In the genomic region with DNA sequence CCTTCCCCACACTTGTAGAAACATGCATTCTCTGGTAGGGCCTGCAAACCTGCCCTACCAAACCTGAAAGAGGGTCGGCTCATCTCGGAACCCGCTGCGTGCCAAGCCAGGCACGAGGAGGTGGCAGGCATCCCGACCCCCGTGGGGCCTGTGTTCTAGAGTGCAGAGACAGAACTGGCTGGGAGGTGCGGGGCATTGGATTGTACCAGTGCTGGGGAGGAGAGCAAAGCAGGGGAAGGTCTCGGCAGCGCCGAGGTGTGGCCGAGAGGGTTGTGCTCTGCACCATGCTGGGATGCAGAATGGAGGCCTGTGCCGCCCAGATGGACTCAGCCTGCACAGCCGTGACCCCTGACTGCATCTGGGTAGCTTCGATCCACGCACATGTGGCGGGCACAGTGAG, we compare ENCODE assay signal across 1 cellular context.
TF ChIP-seq lines count a peak whose summit lies in the region.

No MANE protein-coding gene starts in this region.

TF ChIP-seq in GM12878, 131 proteins besides CTCF, POLR2A, EP300 and RAD21:
- TF ChIP-seq MYB (IDR thresholded peaks at IDR 0.05; ENCODE audit: borderline replicate concordance, low read depth, low read length) (no peak), KLF5 (IDR thresholded peaks at IDR 0.05; ENCODE audit: partially characterized antibody) (no peak), GATAD2B (conservative IDR thresholded peaks at IDR 0.05; ENCODE audit: low read depth) (no peak), ZBED1 (IDR thresholded peaks at IDR 0.05; ENCODE audit: borderline replicate concordance) (no peak), HDAC2 (IDR thresholded peaks at IDR 0.05) (no peak), POLR2AphosphoS5 (IDR thresholded peaks at IDR 0.05; ENCODE audit: low read length) (no peak), ESRRA (IDR thresholded peaks at IDR 0.05; ENCODE audit: low read length) (no peak), SMAD1 (IDR thresholded peaks at IDR 0.05; ENCODE audit: low read depth, partially characterized antibody) (no peak), LARP7 (IDR thresholded peaks at IDR 0.05) (no peak), ETV6 (conservative IDR thresholded peaks at IDR 0.05 in 1 of 2, IDR thresholded peaks at IDR 0.05 in 1 of 2; ENCODE audit: borderline replicate concordance in 1 of 2, low read depth in 1 of 2) (no peak), NR2C2 (IDR thresholded peaks at IDR 0.05; ENCODE audit: borderline replicate concordance, control insufficient read depth, insufficient read length, low read depth) (no peak), ATF7 (IDR thresholded peaks at IDR 0.05; ENCODE audit: low read depth) (no peak), BRCA1 (IDR thresholded peaks at IDR 0.05; ENCODE audit: low read depth, low read length) (no peak)
- TF ChIP-seq, protein P1, sequence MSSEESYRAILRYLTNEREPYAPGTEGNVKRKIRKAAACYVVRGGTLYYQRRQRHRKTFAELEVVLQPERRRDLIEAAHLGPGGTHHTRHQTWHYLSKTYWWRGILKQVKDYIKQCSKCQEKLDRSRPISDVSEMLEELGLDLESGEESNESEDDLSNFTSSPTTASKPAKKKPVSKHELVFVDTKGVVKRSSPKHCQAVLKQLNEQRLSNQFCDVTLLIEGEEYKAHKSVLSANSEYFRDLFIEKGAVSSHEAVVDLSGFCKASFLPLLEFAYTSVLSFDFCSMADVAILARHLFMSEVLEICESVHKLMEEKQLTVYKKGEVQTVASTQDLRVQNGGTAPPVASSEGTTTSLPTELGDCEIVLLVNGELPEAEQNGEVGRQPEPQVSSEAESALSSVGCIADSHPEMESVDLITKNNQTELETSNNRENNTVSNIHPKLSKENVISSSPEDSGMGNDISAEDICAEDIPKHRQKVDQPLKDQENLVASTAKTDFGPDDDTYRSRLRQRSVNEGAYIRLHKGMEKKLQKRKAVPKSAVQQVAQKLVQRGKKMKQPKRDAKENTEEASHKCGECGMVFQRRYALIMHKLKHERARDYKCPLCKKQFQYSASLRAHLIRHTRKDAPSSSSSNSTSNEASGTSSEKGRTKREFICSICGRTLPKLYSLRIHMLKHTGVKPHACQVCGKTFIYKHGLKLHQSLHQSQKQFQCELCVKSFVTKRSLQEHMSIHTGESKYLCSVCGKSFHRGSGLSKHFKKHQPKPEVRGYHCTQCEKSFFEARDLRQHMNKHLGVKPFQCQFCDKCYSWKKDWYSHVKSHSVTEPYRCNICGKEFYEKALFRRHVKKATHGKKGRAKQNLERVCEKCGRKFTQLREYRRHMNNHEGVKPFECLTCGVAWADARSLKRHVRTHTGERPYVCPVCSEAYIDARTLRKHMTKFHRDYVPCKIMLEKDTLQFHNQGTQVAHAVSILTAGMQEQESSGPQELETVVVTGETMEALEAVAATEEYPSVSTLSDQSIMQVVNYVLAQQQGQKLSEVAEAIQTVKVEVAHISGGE (CRISPR knock-in tag; IDR thresholded peaks at IDR 0.05) = no peak
- TF ChIP-seq, protein P2, sequence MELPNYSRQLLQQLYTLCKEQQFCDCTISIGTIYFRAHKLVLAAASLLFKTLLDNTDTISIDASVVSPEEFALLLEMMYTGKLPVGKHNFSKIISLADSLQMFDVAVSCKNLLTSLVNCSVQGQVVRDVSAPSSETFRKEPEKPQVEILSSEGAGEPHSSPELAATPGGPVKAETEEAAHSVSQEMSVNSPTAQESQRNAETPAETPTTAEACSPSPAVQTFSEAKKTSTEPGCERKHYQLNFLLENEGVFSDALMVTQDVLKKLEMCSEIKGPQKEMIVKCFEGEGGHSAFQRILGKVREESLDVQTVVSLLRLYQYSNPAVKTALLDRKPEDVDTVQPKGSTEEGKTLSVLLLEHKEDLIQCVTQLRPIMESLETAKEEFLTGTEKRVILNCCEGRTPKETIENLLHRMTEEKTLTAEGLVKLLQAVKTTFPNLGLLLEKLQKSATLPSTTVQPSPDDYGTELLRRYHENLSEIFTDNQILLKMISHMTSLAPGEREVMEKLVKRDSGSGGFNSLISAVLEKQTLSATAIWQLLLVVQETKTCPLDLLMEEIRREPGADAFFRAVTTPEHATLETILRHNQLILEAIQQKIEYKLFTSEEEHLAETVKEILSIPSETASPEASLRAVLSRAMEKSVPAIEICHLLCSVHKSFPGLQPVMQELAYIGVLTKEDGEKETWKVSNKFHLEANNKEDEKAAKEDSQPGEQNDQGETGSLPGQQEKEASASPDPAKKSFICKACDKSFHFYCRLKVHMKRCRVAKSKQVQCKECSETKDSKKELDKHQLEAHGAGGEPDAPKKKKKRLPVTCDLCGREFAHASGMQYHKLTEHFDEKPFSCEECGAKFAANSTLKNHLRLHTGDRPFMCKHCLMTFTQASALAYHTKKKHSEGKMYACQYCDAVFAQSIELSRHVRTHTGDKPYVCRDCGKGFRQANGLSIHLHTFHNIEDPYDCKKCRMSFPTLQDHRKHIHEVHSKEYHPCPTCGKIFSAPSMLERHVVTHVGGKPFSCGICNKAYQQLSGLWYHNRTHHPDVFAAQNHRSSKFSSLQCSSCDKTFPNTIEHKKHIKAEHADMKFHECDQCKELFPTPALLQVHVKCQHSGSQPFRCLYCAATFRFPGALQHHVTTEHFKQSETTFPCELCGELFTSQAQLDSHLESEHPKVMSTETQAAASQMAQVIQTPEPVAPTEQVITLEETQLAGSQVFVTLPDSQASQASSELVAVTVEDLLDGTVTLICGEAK (IDR thresholded peaks at IDR 0.05; ENCODE audit: borderline replicate concordance) = no peak
